Comparison of ENCODE assay signal across 8 cellular contexts in the genomic region with DNA sequence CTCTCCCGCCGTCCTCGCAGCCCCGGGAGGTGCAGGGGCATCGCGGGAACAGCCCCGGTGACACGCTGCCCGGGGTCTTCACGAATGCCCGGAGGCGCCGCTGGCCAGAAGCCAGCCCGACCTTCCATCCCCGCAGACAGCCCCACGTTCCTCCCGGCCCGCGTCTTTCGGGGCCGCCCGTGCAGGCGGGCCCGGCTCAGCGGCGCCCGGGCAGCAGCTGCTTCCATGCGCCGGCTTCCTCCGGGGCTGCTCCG. TPM values are rescaled to one million over a fixed set of nuclear protein-coding genes. Genes with fewer than 3 reads are reported as not detected.
DNase-seq lines count a peak whose midpoint lies in the region; ATAC-seq, FAIRE-seq and TF ChIP-seq lines count a peak whose summit lies in the region.

No MANE protein-coding gene starts in this region.

- H3K27me3 ChIP-seq in K562 (ENCODE audit: control insufficient read depth in 2 of 2, insufficient read depth in 2 of 2, low read length in 2 of 2) (no peaks in the 10 kb centered on the region), lower lobe of right lung (ENCODE audit: low read depth) (no peaks in the 10 kb centered on the region)

- in situ Hi-C loops in K562 (cut with MboI): no loop called here

- peak overlapping the region; percentile 81 for H2AFZ ChIP-seq in K562 (ENCODE audit: low read depth, low read length)

- H3K79me2 ChIP-seq in K562 (ENCODE audit: control insufficient read depth, insufficient read depth, low read length): peaks cover 5% of the 10 kb centered on the region; the same call in 2 of the 3 replicates

- ATAC-seq in GM19324 (IDR thresholded peaks at IDR 0.05; ENCODE audit: low FRiP score, unreplicated experiment): peak; percentile 14
- peak; percentile 2 for ATAC-seq in HG03175 (IDR thresholded peaks at IDR 0.05; ENCODE audit: unreplicated experiment)
- ATAC-seq in K562: no peak
- ATAC-seq in lower lobe of right lung: no peak

- POLR2A ChIA-PET in K562 (lab: Yijun Ruan, JAX): interaction anchor here (1.9 kb wide), 1 partner anchor 9 kb away, joined by 12 read pairs; no protein-coding TSS in a partner anchor
- POLR2A ChIA-PET in GM10248 (lab: Yijun Ruan, JAX): interaction anchor here (1.1 to 1.9 kb wide), 2 partner anchors 9 to 189 kb away, joined by 4 to 10 read pairs; a partner anchor contains a TSS

- TF ChIP-seq RAD21 in K562 (CRISPR knock-in tag; conservative IDR thresholded peaks at IDR 0.05 in 1 of 2, IDR thresholded peaks at IDR 0.05 in 1 of 2): no peak

- 0% methylated on average over 4 of the region's 31 CpGs for WGBS in K562 (ENCODE audit: insufficient coverage, low coverage, missing lambda C conversion rate)

- BruUV-seq in K562 (replicated peaks; lab: Mats Ljungman, UMichigan): no TSS peak

- CTCF ChIA-PET in K562 (lab: Yijun Ruan, JAX; ENCODE audit: low intra/inter-chr PET ratio): interaction anchor here (1.4 to 2.0 kb wide), 2 partner anchors 8 to 119 kb away, joined by 3 to 16 read pairs; no protein-coding TSS in a partner anchor
- CTCF ChIA-PET in GM10248 (lab: Yijun Ruan, JAX): interaction anchor here (0.7 to 6.9 kb wide), 34 partner anchors 8 to 928 kb away, joined by 3 to 96 read pairs (median 5); a partner anchor contains a TSS

- FAIRE-seq in K562 (lab: Jason Lieb, UNC): no peak

- H3K27ac ChIP-seq in K562 (ENCODE audit: extremely low read depth, low read depth, low read length) (peak overlapping the region; percentile 80), lower lobe of right lung (peak overlapping the region; percentile 99)

- H3K4me3 ChIP-seq in K562 (peak overlapping the region; percentile 61), lower lobe of right lung (peak overlapping the region; percentile 83)

- DNase-seq in K562 (ENCODE audit: extremely low read depth in 1 of 4, low spot score in 3 of 4): no peak
- no peak for DNase-seq in lower lobe of right lung
- DNase-seq in DMS153 treated with DMSO at 0.1 percent for 48 hours (lab: John Stamatoyannopoulos, UW; ENCODE audit: unreplicated experiment): no peak
- no peak for DNase-seq in NAMALWA (ENCODE audit: low spot score)
- no peak for DNase-seq in GM10248 (ENCODE audit: extremely low spot score)
- no peak for DNase-seq in islet precursor cell

- TF ChIP-seq EP300 in K562 (IDR thresholded peaks at IDR 0.05; ENCODE audit: low read length): no peak

- peak overlapping the region; percentile 73; the same call in 1 of the 2 replicates for H3K4me2 ChIP-seq in K562 (ENCODE audit: insufficient read depth, low read length)

- H3K9me1 ChIP-seq in K562 (ENCODE audit: control insufficient read depth, insufficient read depth, low read length): no peaks in the 10 kb centered on the region

- TF ChIP-seq CTCF in K562 (IDR thresholded peaks at IDR 0.05 in 2 of 3, conservative IDR thresholded peaks at IDR 0.05 in 1 of 3; ENCODE audit: insufficient read depth in 2 of 3, low read depth in 1 of 3, low read length in 3 of 3) (no peak), lower lobe of right lung (IDR thresholded peaks at IDR 0.05) (no peak), GM10248 (IDR thresholded peaks at IDR 0.05; ENCODE audit: control extremely low read depth, extremely low read depth, low read depth, missing control alignments) (no peak)

- intact Hi-C loops in K562 (cut with micrococcal nuclease): loop anchor here (2.0 kb wide), 2 partner anchors 119 to 189 kb away; a partner anchor contains a TSS
- intact Hi-C loops in lower lobe of right lung (cut with DNase I): no loop called here

- H3K9me3 ChIP-seq in K562 (replicated peaks; ENCODE audit: control insufficient read depth, insufficient read depth, low read depth, low read length): no peaks in the 10 kb centered on the region
- H3K9me3 ChIP-seq in lower lobe of right lung: no peaks in the 10 kb centered on the region

- H3K4me1 ChIP-seq in K562 (replicated peaks in 1 of 2; ENCODE audit: control insufficient read depth in 2 of 2, insufficient read depth in 2 of 2, low read length in 2 of 2) (peaks cover 6 to 85% of the 10 kb centered on the region in 2 experiments), lower lobe of right lung (peaks cover 47% of the 10 kb centered on the region)

- TF ChIP-seq POLR2A in K562 (conservative IDR thresholded peaks at IDR 0.05): no peak

- H3K36me3 ChIP-seq in K562 (ENCODE audit: control insufficient read depth, insufficient read depth, low read length) (peaks cover 2% of the 10 kb centered on the region; the same call in 1 of the 3 replicates), lower lobe of right lung (no peaks in the 10 kb centered on the region)

- H3K9ac ChIP-seq in K562 (ENCODE audit: insufficient read depth in 1 of 2, low read depth in 2 of 2, low read length in 2 of 2): peak overlapping the region; percentile 69 to 94; a peak in 3 of 4 replicates

- H4K20me1 ChIP-seq in K562 (replicated peaks; ENCODE audit: control insufficient read depth, insufficient read depth, low read length): peaks cover 6% of the 10 kb centered on the region

RNA-seq across cellular contexts. Expression of a gene that starts 0.8 kb away (rescaled TPM):
- total RNA-seq in K562 (2011; cell fraction: chromatin; rRNA removed; ENCODE audit: low replicate concordance): 5.0 and 22.4 TPM in 2 replicates
- 19.2 and 23.0 TPM in 2 replicates for total RNA-seq in K562 (2011; cell fraction: nucleolus; rRNA removed)
- 7.6 and 10.1 TPM in 2 replicates for total RNA-seq in K562 (2011; cell fraction: nucleoplasm; rRNA removed)
- total RNA-seq in K562 (2014; rRNA removed): 26.4 and 28.3 TPM in 2 replicates
- 0.64 and 0.84 TPM in 2 replicates for total RNA-seq in K562 (2014; rRNA removed; fragmentation: Illumina TruSeq; extraction: Trizol)
- 6.6 and 8.8 TPM in 2 replicates for total RNA-seq in K562 (2015; rRNA removed; fragmentation: Illumina TruSeq; extraction: Trizol)
- 20.1 and 25.7 TPM in 2 replicates for total RNA-seq in K562 (2021)
- 5.9 and 6.6 TPM in 2 replicates for polyA plus RNA-seq in K562 (2011; rRNA removed)
- polyA plus RNA-seq in K562 (2011; cell fraction: cytosol; rRNA removed): 7.3 and 21.3 TPM in 2 replicates
- 19.1 and 36.6 TPM in 2 replicates for polyA plus RNA-seq in K562 (2011; cell fraction: nucleus; rRNA removed)
- polyA plus RNA-seq in K562 (2012): 12.3 and 15.1 TPM in 2 replicates
- 1.2 and 6.8 TPM in 2 replicates for polyA plus RNA-seq in K562 (2014; fragmentation: Illumina TruSeq; extraction: Trizol)
- under 1 TPM; 0.21 to 0.25 TPM for polyA plus RNA-seq in K562 (2014; fragmentation: Nextera tagmentation; extraction: Ambion mirVana)
- polyA plus RNA-seq in K562 (2014; rRNA removed): 18.9 and 19.4 TPM in 2 replicates
- polyA minus RNA-seq in K562 (2011; rRNA and poly(A)+ RNA removed): 0.99 and 1.6 TPM in 2 replicates
- 7.5 and 8.6 TPM in 2 replicates for polyA minus RNA-seq in K562 (2011; cell fraction: cytosol; rRNA and poly(A)+ RNA removed)
- 10.3 and 11.8 TPM in 2 replicates for polyA minus RNA-seq in K562 (2011; cell fraction: nucleus; rRNA and poly(A)+ RNA removed)
- total RNA-seq in lower lobe of right lung: 10.6 TPM

RNA-seq across cellular contexts. Expression of a gene that starts 3.6 kb away (rescaled TPM):
- not detected in 2 replicates for total RNA-seq in K562 (2011; cell fraction: chromatin; rRNA removed; ENCODE audit: low replicate concordance)
- total RNA-seq in K562 (2011; cell fraction: nucleolus; rRNA removed): not detected in 2 replicates
- 0.29 TPM in 1 of 2 replicates, not detected in the other for total RNA-seq in K562 (2011; cell fraction: nucleoplasm; rRNA removed)
- total RNA-seq in K562 (2014; rRNA removed) (not detected in 2 replicates), K562 (2014; rRNA removed; fragmentation: Illumina TruSeq; extraction: Trizol) (not detected in 2 replicates), K562 (2015; rRNA removed; fragmentation: Illumina TruSeq; extraction: Trizol) (not detected in 2 replicates), K562 (2021) (0.58 and 0.98 TPM in 2 replicates), lower lobe of right lung (237 TPM)
- polyA plus RNA-seq in K562 (2011; rRNA removed) (0.14 and 0.23 TPM in 2 replicates), K562 (2014; fragmentation: Illumina TruSeq; extraction: Trizol) (not detected in 2 replicates), K562 (2014; fragmentation: Nextera tagmentation; extraction: Ambion mirVana) (not detected), K562 (2014; rRNA removed) (0.11 TPM in 1 of 2 replicates, not detected in the other)
- polyA plus RNA-seq in K562 (2011; cell fraction: cytosol; rRNA removed): 0.31 and 0.46 TPM in 2 replicates
- 0.21 and 1.1 TPM in 2 replicates for polyA plus RNA-seq in K562 (2011; cell fraction: nucleus; rRNA removed)
- 0.72 TPM in 1 of 2 replicates, not detected in the other for polyA plus RNA-seq in K562 (2012)
- polyA minus RNA-seq in K562 (2011; rRNA and poly(A)+ RNA removed): not detected in 2 replicates
- 3.2 and 9.9 TPM in 2 replicates for polyA minus RNA-seq in K562 (2011; cell fraction: cytosol; rRNA and poly(A)+ RNA removed)
- 0.78 and 1.5 TPM in 2 replicates for polyA minus RNA-seq in K562 (2011; cell fraction: nucleus; rRNA and poly(A)+ RNA removed)

RNA-seq across cellular contexts. Expression of a gene that starts 15.6 kb away (rescaled TPM):
- total RNA-seq in K562 (2011; cell fraction: chromatin; rRNA removed; ENCODE audit: low replicate concordance): 2.6 TPM in 1 of 2 replicates, not detected in the other
- total RNA-seq in K562 (2011; cell fraction: nucleolus; rRNA removed): 0.53 and 1.7 TPM in 2 replicates
- total RNA-seq in K562 (2011; cell fraction: nucleoplasm; rRNA removed): 1.2 and 1.5 TPM in 2 replicates
- total RNA-seq in K562 (2014; rRNA removed): 1.7 and 2.0 TPM in 2 replicates
- total RNA-seq in K562 (2014; rRNA removed; fragmentation: Illumina TruSeq; extraction: Trizol): not detected in 2 replicates
- 0.33 and 0.34 TPM in 2 replicates for total RNA-seq in K562 (2015; rRNA removed; fragmentation: Illumina TruSeq; extraction: Trizol)
- total RNA-seq in K562 (2021): 1.2 and 1.7 TPM in 2 replicates
- polyA plus RNA-seq in K562 (2011; rRNA removed): 1.0 and 2.2 TPM in 2 replicates
- polyA plus RNA-seq in K562 (2011; cell fraction: cytosol; rRNA removed): 4.4 and 9.0 TPM in 2 replicates
- 4.8 and 11.0 TPM in 2 replicates for polyA plus RNA-seq in K562 (2011; cell fraction: nucleus; rRNA removed)
- polyA plus RNA-seq in K562 (2012): 1.4 and 1.9 TPM in 2 replicates
- 0.18 and 0.51 TPM in 2 replicates for polyA plus RNA-seq in K562 (2014; fragmentation: Illumina TruSeq; extraction: Trizol)
- polyA plus RNA-seq in K562 (2014; fragmentation: Nextera tagmentation; extraction: Ambion mirVana): under 1 TPM; 0.25 to 0.27 TPM
- 0.16 and 1.2 TPM in 2 replicates for polyA plus RNA-seq in K562 (2014; rRNA removed)
- polyA minus RNA-seq in K562 (2011; rRNA and poly(A)+ RNA removed): 0.39 TPM in 1 of 2 replicates, not detected in the other
- polyA minus RNA-seq in K562 (2011; cell fraction: cytosol; rRNA and poly(A)+ RNA removed): 1.2 and 2.0 TPM in 2 replicates
- 0.67 and 0.94 TPM in 2 replicates for polyA minus RNA-seq in K562 (2011; cell fraction: nucleus; rRNA and poly(A)+ RNA removed)
- total RNA-seq in lower lobe of right lung: 143 TPM

RNA-seq across cellular contexts. Expression of a gene that starts 36.1 kb away (rescaled TPM):
- total RNA-seq in K562 (2011; cell fraction: chromatin; rRNA removed; ENCODE audit: low replicate concordance): not detected in 2 replicates
- total RNA-seq in K562 (2011; cell fraction: nucleolus; rRNA removed): 0.39 TPM in 1 of 2 replicates, not detected in the other
- total RNA-seq in K562 (2011; cell fraction: nucleoplasm; rRNA removed): not detected in 2 replicates
- total RNA-seq in K562 (2014; rRNA removed): 0.36 TPM in 1 of 2 replicates, not detected in the other
- not detected in 2 replicates for total RNA-seq in K562 (2014; rRNA removed; fragmentation: Illumina TruSeq; extraction: Trizol)
- not detected in 2 replicates for total RNA-seq in K562 (2015; rRNA removed; fragmentation: Illumina TruSeq; extraction: Trizol)
- 0.31 TPM in 1 of 2 replicates, not detected in the other for total RNA-seq in K562 (2021)
- 0.09 TPM in 1 of 2 replicates, not detected in the other for polyA plus RNA-seq in K562 (2011; rRNA removed)
- 0.04 and 0.55 TPM in 2 replicates for polyA plus RNA-seq in K562 (2011; cell fraction: cytosol; rRNA removed)
- polyA plus RNA-seq in K562 (2011; cell fraction: nucleus; rRNA removed): 0.13 TPM in 1 of 2 replicates, not detected in the other
- polyA plus RNA-seq in K562 (2012): 0.12 TPM in 1 of 2 replicates, not detected in the other
- not detected in 2 replicates for polyA plus RNA-seq in K562 (2014; fragmentation: Illumina TruSeq; extraction: Trizol)
- not detected for polyA plus RNA-seq in K562 (2014; fragmentation: Nextera tagmentation; extraction: Ambion mirVana)
- not detected in 2 replicates for polyA plus RNA-seq in K562 (2014; rRNA removed)
- polyA minus RNA-seq in K562 (2011; rRNA and poly(A)+ RNA removed): not detected in 2 replicates
- polyA minus RNA-seq in K562 (2011; cell fraction: cytosol; rRNA and poly(A)+ RNA removed): not detected in 2 replicates
- polyA minus RNA-seq in K562 (2011; cell fraction: nucleus; rRNA and poly(A)+ RNA removed): 0.33 and 0.40 TPM in 2 replicates
- 3.0 TPM for total RNA-seq in lower lobe of right lung

Comparison
In these comparisons a context has a peak if more than half of its experiments do, and no peak if none do; other contexts are left out.
1. ATAC-seq: peak in GM19324 (single experiment) and HG03175 (single experiment); none in K562 (single experiment) and lower lobe of right lung (0 of 2).
2. RNA of a gene that starts 3.6 kb away (total RNA-seq): 237 TPM in lower lobe of right lung (single experiment); 0.29 to 0.98 TPM in K562; every median in the first group is over 100 times any median in the second.
3. RNA of a gene that starts 15.6 kb away (total RNA-seq): 143 TPM in lower lobe of right lung (single experiment); 0.33 to 2.6 TPM in K562; every median in the first group is over 10 times any median in the second.